ENCODE assay signal across 8 cellular contexts in the genomic region with DNA sequence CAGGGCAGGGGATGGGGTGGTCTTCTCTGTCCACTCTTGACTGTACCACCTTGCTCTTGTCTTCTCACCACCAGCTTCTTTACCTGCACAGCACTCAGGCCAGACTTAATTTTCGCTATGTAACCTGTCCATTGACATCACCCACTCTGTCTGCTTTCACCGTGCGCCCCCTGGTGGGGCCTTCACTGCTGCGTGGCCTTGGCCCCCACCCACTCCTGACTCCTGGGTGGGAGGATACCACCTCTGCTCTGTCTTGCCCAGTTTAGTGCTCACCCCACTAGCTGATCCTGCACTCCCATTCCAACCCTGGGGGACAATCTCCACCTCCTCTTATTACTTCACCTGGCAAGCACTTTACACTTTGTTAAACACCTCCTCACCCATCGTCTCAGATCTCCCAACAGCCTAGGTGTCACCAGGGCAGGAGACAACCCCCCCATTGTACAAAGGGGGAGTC. TPM values are rescaled to one million over a fixed set of nuclear protein-coding genes. Genes with fewer than 3 reads are reported as not detected.
DNase-seq lines count a peak whose midpoint lies in the region; ATAC-seq and TF ChIP-seq lines count a peak whose summit lies in the region.

No MANE protein-coding gene starts in this region.

- WGBS in tibial nerve, 2 donors = 25 to 30% methylated on average over 5 of the region's 5 CpGs

- no peak for TF ChIP-seq EP300 in tibial nerve (IDR thresholded peaks at IDR 0.05)

- H3K36me3 ChIP-seq in OCI-LY3 (replicated peaks; ENCODE audit: low read depth, low read length) (no peaks in the 10 kb centered on the region), tibial nerve (no peaks in the 10 kb centered on the region)

- no peak overlapping the region for H3K27ac ChIP-seq in OCI-LY3 (ENCODE audit: low read length)
- no peak overlapping the region for H3K27ac ChIP-seq in tibial nerve

- TF ChIP-seq CTCF in OCI-LY3 (IDR thresholded peaks at IDR 0.05; ENCODE audit: low read depth, low read length) = peak; percentile 96
- TF ChIP-seq CTCF in fibroblast of mammary gland (conservative IDR thresholded peaks at IDR 0.05; ENCODE audit: control insufficient read depth, insufficient read depth, low read depth, low read length) = peak; percentile 84
- TF ChIP-seq CTCF in osteocyte (IDR thresholded peaks at IDR 0.05) = peak; percentile 92
- TF ChIP-seq CTCF in tibial nerve (IDR thresholded peaks at IDR 0.05) = peak; percentile 70 to 94 (median 77)

- no peaks in the 10 kb centered on the region for H3K9me3 ChIP-seq in OCI-LY3 (ENCODE audit: insufficient read depth, low read length)
- H3K9me3 ChIP-seq in tibial nerve = no peaks in the 10 kb centered on the region

- no peak overlapping the region for H2AFZ ChIP-seq in OCI-LY3 (ENCODE audit: low read depth, low read length)

- no peak for TF ChIP-seq POLR2A in tibial nerve (IDR thresholded peaks at IDR 0.05)

- ATAC-seq in HG02840 (IDR thresholded peaks at IDR 0.05; ENCODE audit: low FRiP score, unreplicated experiment) = no peak

- H3K9ac ChIP-seq in OCI-LY3 (ENCODE audit: low read length) = no peak overlapping the region

- H3K27me3 Mint-ChIP-seq in osteocyte (ENCODE audit: unreplicated experiment) = no peaks in the 10 kb centered on the region

- H3K27ac Mint-ChIP-seq in osteocyte (ENCODE audit: unreplicated experiment) = no peak overlapping the region

- H4K20me1 ChIP-seq in OCI-LY3 (ENCODE audit: insufficient read depth, low read length) = no peaks in the 10 kb centered on the region

- H3K9me3 Mint-ChIP-seq in osteocyte (ENCODE audit: unreplicated experiment) = no peaks in the 10 kb centered on the region

- peak; percentile 67 for DNase-seq in NCI-H82 (lab: John Stamatoyannopoulos, UW)
- no peak for DNase-seq in NCI-H82 treated with DMSO at 0.1 percent for 48 hours (lab: John Stamatoyannopoulos, UW; ENCODE audit: unreplicated experiment)
- peak; percentile 71 for DNase-seq in activated T-cell treated with anti-CD3 and anti-CD28 coated beads for 48 hours (ENCODE audit: low read depth)
- peak; percentile 41 for DNase-seq in fibroblast of mammary gland (ENCODE audit: low read depth)
- no peak for DNase-seq in osteocyte (ENCODE audit: extremely low spot score, unreplicated experiment)
- DNase-seq in tibial nerve (ENCODE audit: low spot score in 2 of 2) = peak; percentile 59 to 82

- no peak overlapping the region for H3K4me2 ChIP-seq in OCI-LY3 (ENCODE audit: low read length)

- no peak overlapping the region for H3K4me3 ChIP-seq in OCI-LY3 (ENCODE audit: low read length)
- no peak overlapping the region for H3K4me3 ChIP-seq in fibroblast of mammary gland (ENCODE audit: control insufficient read depth, low read depth, low read length)
- H3K4me3 ChIP-seq in tibial nerve = no peak overlapping the region

- no peak overlapping the region for H3K4me3 Mint-ChIP-seq in osteocyte (ENCODE audit: unreplicated experiment)

- peaks cover 23% of the 10 kb centered on the region for H3K4me1 Mint-ChIP-seq in osteocyte (ENCODE audit: unreplicated experiment)

- H3K79me2 ChIP-seq in OCI-LY3 (ENCODE audit: low read length) = no peaks in the 10 kb centered on the region

- H3K27me3 ChIP-seq in OCI-LY3 (ENCODE audit: low read depth, low read length) (peaks cover 11% of the 10 kb centered on the region), tibial nerve (peaks cover 0 to 14% of the 10 kb centered on the region in 2 donors)

- H3K36me3 Mint-ChIP-seq in osteocyte (ENCODE audit: unreplicated experiment) = no peaks in the 10 kb centered on the region

- H3K4me1 ChIP-seq in OCI-LY3 (ENCODE audit: low read length) = peaks cover 19% of the 10 kb centered on the region
- H3K4me1 ChIP-seq in tibial nerve = peaks cover 0 to 49% (median 31%) of the 10 kb centered on the region in 4 donors

RNA-seq across cellular contexts. Expression of gene PTH1R, which starts 17.7 kb away (rescaled TPM):
- total RNA-seq in osteocyte (12.9 and 15.4 TPM in 2 replicates), tibial nerve (10 to 100 TPM in 3 of 4 donors, 1 to 10 TPM in 1; 8.1 to 14.3 (median 13.6) TPM)

RNA-seq across cellular contexts. Expression of gene MYL3, which starts 32.0 kb away (rescaled TPM):
- total RNA-seq in osteocyte (1.6 and 3.0 TPM in 2 replicates), tibial nerve (10 to 100 TPM in 1 of 4 donors, 1 to 10 TPM in 3; 5.4 to 17.1 (median 8.6) TPM)

Comparison
In these comparisons a context has a peak if more than half of its experiments do, and no peak if none do; other contexts are left out.
1. DNase-seq: peak in NCI-H82 (single experiment), activated T-cell treated with anti-CD3 and anti-CD28 coated beads for 48 hours (single experiment), fibroblast of mammary gland (single experiment) and tibial nerve (2 of 2); none in NCI-H82 treated with DMSO at 0.1 percent for 48 hours (single experiment) and osteocyte (single experiment).
2. Peak in every context shown above with its lines, with median percentiles within 50 percentile points of each other: CTCF ChIP-seq.